31 cellular contexts compared by ENCODE assay signal in the genomic region with DNA sequence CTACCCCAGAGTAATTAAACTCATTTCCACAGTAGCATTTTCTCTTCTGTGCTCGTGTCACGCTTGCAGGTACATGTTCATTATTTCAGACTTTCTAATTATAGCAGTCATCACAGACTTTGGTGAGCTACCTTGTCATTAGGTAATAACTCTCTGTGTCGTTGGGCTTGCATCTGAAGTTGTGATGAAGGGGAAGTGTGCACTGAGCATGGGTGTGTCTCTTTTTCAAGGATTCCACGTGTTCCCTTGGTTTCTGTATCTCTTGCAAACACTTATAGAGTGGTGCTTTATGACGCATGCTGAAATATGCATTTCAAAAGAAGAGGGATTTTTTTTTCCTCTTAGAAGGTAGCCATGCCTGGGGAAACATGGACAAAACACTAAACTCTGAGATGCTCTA.
"Had no signal": no experiment of that assay in that cellular context is flagged by ENCODE, and none has a peak within 500 bp of the region (broad histone marks: within the 10 kb centered on the region; RNA-seq: fewer than 3 reads in every experiment).

No MANE protein-coding gene starts in this region.

- H3K27ac Mint-ChIP-seq: activated CD4-positive, alpha-beta T cell treated with anti-CD3 and anti-CD28 coated beads for 36 hours; activated CD4-positive, alpha-beta T cell treated with anti-CD3 and anti-CD28 coated beads, Interleukin-2, amount 10 ng/mL, durations not matched to agents 7 days and 5 days; activated CD8-positive, alpha-beta T cell treated with anti-CD3 and anti-CD28 coated beads, Interleukin-2, amount 10 ng/mL, durations not matched to agents 7 days and 5 days; activated naive CD4-positive, alpha-beta T cell treated with anti-CD3 and anti-CD28 coated beads, Interleukin-2, amount 50 U/mL, for 24 hours; activated naive CD8-positive, alpha-beta T cell treated with anti-CD3 and anti-CD28 coated beads, Interleukin-2, amount 10 ng/mL, durations not matched to agents 7 days and 5 days; activated T-cell treated with anti-CD3 and anti-CD28 coated beads, Interleukin-2, amount 50 U/mL, for 24 hours; activated T-helper 2 cell treated with anti-CD3 and anti-CD28 coated beads, Interferon-gamma antibody, Interleukin-2, Interleukin-4, amounts not matched to agents 10 μg/mL and 5 μg/mL and 100 μg/mL, durations not matched to agents 14 hours and 24 hours and 36 hours; IgD-negative memory B cell; T-helper 1 cell treated with Interleukin-12 subunit alpha and Interleukin-12 subunit beta and Interleukin-4 antibody, amounts not matched to agents 30 μg/mL and 1 μg/mL, for 36 hours; T-helper 2 cell treated with Interferon-gamma antibody and Interleukin-4, amounts not matched to agents 5 μg/mL and 100 μg/mL, for 36 hours; WTC11 had no signal

- H3K36me3 ChIP-seq: MG63, SJCRH30 had no signal

- H3K4me3 Mint-ChIP-seq: activated CD4-positive, alpha-beta T cell treated with anti-CD3 and anti-CD28 coated beads for 36 hours; activated CD4-positive, alpha-beta T cell treated with anti-CD3 and anti-CD28 coated beads, Interleukin-2, amount 10 ng/mL, durations not matched to agents 7 days and 5 days; activated CD8-positive, alpha-beta T cell treated with anti-CD3 and anti-CD28 coated beads, Interleukin-2, amount 10 ng/mL, durations not matched to agents 7 days and 5 days; activated naive CD4-positive, alpha-beta T cell treated with anti-CD3 and anti-CD28 coated beads, Interleukin-2, amount 50 U/mL, for 24 hours; activated naive CD8-positive, alpha-beta T cell treated with anti-CD3 and anti-CD28 coated beads, Interleukin-2, amount 10 ng/mL, durations not matched to agents 7 days and 5 days; activated T-cell treated with anti-CD3 and anti-CD28 coated beads, Interleukin-2, amount 50 U/mL, for 24 hours; IgD-negative memory B cell; T-helper 1 cell treated with Interleukin-12 subunit alpha and Interleukin-12 subunit beta and Interleukin-4 antibody, amounts not matched to agents 30 μg/mL and 1 μg/mL, for 36 hours; T-helper 2 cell treated with Interferon-gamma antibody and Interleukin-4, amounts not matched to agents 5 μg/mL and 100 μg/mL, for 36 hours; WTC11 had no signal

- H3K27ac ChIP-seq: body of pancreas, SJCRH30 had no signal

- H3K36me3 Mint-ChIP-seq: activated naive CD4-positive, alpha-beta T cell treated with anti-CD3 and anti-CD28 coated beads, Interleukin-2, amount 50 U/mL, for 24 hours; activated naive CD8-positive, alpha-beta T cell treated with anti-CD3 and anti-CD28 coated beads, Interleukin-2, amount 10 ng/mL, durations not matched to agents 7 days and 5 days; IgD-negative memory B cell; WTC11 had no signal

- H3K27me3 Mint-ChIP-seq: activated CD4-positive, alpha-beta T cell treated with anti-CD3 and anti-CD28 coated beads, Interleukin-2, amount 10 ng/mL, durations not matched to agents 7 days and 5 days; activated naive CD8-positive, alpha-beta T cell treated with anti-CD3 and anti-CD28 coated beads, Interleukin-2, amount 10 ng/mL, durations not matched to agents 7 days and 5 days; IgD-negative memory B cell had no signal

- H3K4me1 Mint-ChIP-seq: activated CD4-positive, alpha-beta T cell treated with anti-CD3 and anti-CD28 coated beads for 36 hours; activated CD4-positive, alpha-beta T cell treated with anti-CD3 and anti-CD28 coated beads, Interleukin-2, amount 10 ng/mL, durations not matched to agents 7 days and 5 days; activated naive CD4-positive, alpha-beta T cell treated with anti-CD3 and anti-CD28 coated beads, Interleukin-2, amount 50 U/mL, for 24 hours; activated naive CD8-positive, alpha-beta T cell treated with anti-CD3 and anti-CD28 coated beads, Interleukin-2, amount 10 ng/mL, durations not matched to agents 7 days and 5 days; IgD-negative memory B cell had no signal

- DNase-seq: activated CD4-positive, alpha-beta T cell treated with anti-CD3 and anti-CD28 coated beads for 36 hours; activated CD4-positive, alpha-beta T cell treated with anti-CD3 and anti-CD28 coated beads, Interleukin-2, amount 10 ng/mL, durations not matched to agents 7 days and 5 days; activated CD4-positive, alpha-beta T cell treated with anti-CD3 and anti-CD28 coated beads, Interleukin-2, amount 50 U/mL, for 48 hours; activated CD8-positive, alpha-beta T cell treated with anti-CD3 and anti-CD28 coated beads, Interleukin-2, amount 10 ng/mL, durations not matched to agents 7 days and 5 days; activated gamma-delta T cell; activated naive CD4-positive, alpha-beta T cell treated with Interleukin-2 at 50 U/mL for 16 hours; activated naive CD8-positive, alpha-beta T cell treated with anti-CD3 and anti-CD28 coated beads, Interleukin-2, amount 10 ng/mL, durations not matched to agents 7 days and 5 days; activated T-cell treated with anti-CD3 and anti-CD28 coated beads, Interleukin-2, amount 50 U/mL, for 24 hours; amygdala; body of pancreas; cerebellar nuclear complex; Kasumi-1; KBM-7; MG63; NCI-H1436 treated with DMSO at 0.1 percent for 48 hours; NCI-H187; NCI-H2029 treated with DMSO at 0.1 percent for 48 hours; NCI-H2107; NCI-H226; NCI-H524 treated with DMSO at 0.1 percent for 48 hours; OCI-M1; SHP77; SJCRH30; SK-N-SH had no signal

- H3K9me3 ChIP-seq: body of pancreas, MG63, SJCRH30, SK-N-SH had no signal

- ATAC-seq: activated CD4-positive, alpha-beta T cell treated with anti-CD3 and anti-CD28 coated beads for 36 hours; activated CD4-positive, CD25-positive, alpha-beta regulatory T cell treated with anti-CD3 and anti-CD28 coated beads, Interleukin-2, amount 50 U/mL, for 24 hours; activated CD8-positive, alpha-beta T cell treated with anti-CD3 and anti-CD28 coated beads, Interleukin-2, amount 10 ng/mL, durations not matched to agents 7 days and 5 days; body of pancreas; WTC11 had no signal

- H3K27me3 ChIP-seq: body of pancreas, MG63, SJCRH30 had no signal

- H3K4me1 ChIP-seq: body of pancreas, SJCRH30 had no signal

- H3K9ac ChIP-seq: SK-N-SH had no signal

- H3K4me3 ChIP-seq: body of pancreas, MG63, SJCRH30 had no signal

- H3K9me3 Mint-ChIP-seq: activated CD4-positive, alpha-beta T cell treated with anti-CD3 and anti-CD28 coated beads, Interleukin-2, amount 10 ng/mL, durations not matched to agents 7 days and 5 days; activated naive CD4-positive, alpha-beta T cell treated with anti-CD3 and anti-CD28 coated beads, Interleukin-2, amount 50 U/mL, for 24 hours; activated naive CD8-positive, alpha-beta T cell treated with anti-CD3 and anti-CD28 coated beads, Interleukin-2, amount 10 ng/mL, durations not matched to agents 7 days and 5 days; activated T-cell treated with anti-CD3 and anti-CD28 coated beads, Interleukin-2, amount 50 U/mL, for 24 hours; activated T-helper 2 cell treated with anti-CD3 and anti-CD28 coated beads, Interferon-gamma antibody, Interleukin-2, Interleukin-4, amounts not matched to agents 10 μg/mL and 5 μg/mL and 100 μg/mL, durations not matched to agents 14 hours and 24 hours and 36 hours; T-helper 2 cell treated with Interferon-gamma antibody and Interleukin-4, amounts not matched to agents 5 μg/mL and 100 μg/mL, for 36 hours; WTC11 had no signal
